ENCODE assay signal across 2 cellular contexts in genomic region chr21:28587748-28588147, GRCh38.
TF ChIP-seq lines count a peak whose summit lies in the region.

No MANE protein-coding gene starts in this region.

TF ChIP-seq in SK-N-SH, 30 proteins besides CTCF, POLR2A, EP300 and RAD21 (continued from another document):
- TF ChIP-seq REST (IDR thresholded peaks at IDR 0.05; ENCODE audit: low read depth, low read length) (no peak), USF2 (IDR thresholded peaks at IDR 0.05; ENCODE audit: borderline replicate concordance, low read depth, low read length) (no peak), RXRA (IDR thresholded peaks at IDR 0.05; ENCODE audit: borderline replicate concordance, low read depth) (no peak), RCOR1 (IDR thresholded peaks at IDR 0.05; ENCODE audit: low read length) (no peak), GATA2 (CRISPR knock-in tag; IDR thresholded peaks at IDR 0.05) (no peak), TAF1 (IDR thresholded peaks at IDR 0.05; ENCODE audit: borderline replicate concordance, low read depth, low read length) (no peak), RFX5 (IDR thresholded peaks at IDR 0.05; ENCODE audit: low read length) (no peak)

TF ChIP-seq in SK-N-SH treated with all-trans-retinoic acid at 6 μM for 48 hours, 23 proteins besides CTCF, POLR2A, EP300 and RAD21 (continued from another document):
- TF ChIP-seq CSRNP3 (CRISPR knock-in tag; IDR thresholded peaks at IDR 0.05): no peak
- no peak for TF ChIP-seq ZFP30 (CRISPR knock-in tag; IDR thresholded peaks at IDR 0.05)
- TF ChIP-seq ISL1 (CRISPR knock-in tag; IDR thresholded peaks at IDR 0.05): no peak
- TF ChIP-seq TOX (CRISPR knock-in tag; IDR thresholded peaks at IDR 0.05; ENCODE audit: borderline replicate concordance): no peak
- no peak for TF ChIP-seq BACH2 (CRISPR knock-in tag; IDR thresholded peaks at IDR 0.05; ENCODE audit: borderline replicate concordance)
TF ChIP-seq in SK-N-SH treated with all-trans-retinoic acid at 6 μM for 48 hours: peak in this region for 0.
